24 cellular contexts compared by ENCODE assay signal in genomic region chr3:38177175-38177574, GRCh38. TPM values are rescaled to one million over a fixed set of nuclear protein-coding genes. Genes with fewer than 3 reads are reported as not detected.
A peak's percentile ranks its signal among the peaks of the same experiment; 100 is the strongest.
DNase-seq lines count a peak whose midpoint lies in the region; ATAC-seq and TF ChIP-seq lines count a peak whose summit lies in the region.
"Had no signal": no experiment of that assay in that cellular context is flagged by ENCODE, and none has a peak within 500 bp of the region (broad histone marks: within the 10 kb centered on the region; RNA-seq: fewer than 3 reads in every experiment).

No MANE protein-coding gene starts in this region.

- peaks cover 0 to 27% (median 6%) of the 10 kb centered on the region in 3 donors for H3K36me3 Mint-ChIP-seq in CD8-positive, alpha-beta memory T cell
- H3K36me3 Mint-ChIP-seq in WTC11 (no peaks in the 10 kb centered on the region), glutamatergic neuron (ENCODE audit: unreplicated experiment) (no peaks in the 10 kb centered on the region)
- peaks cover 24% of the 10 kb centered on the region for H3K36me3 Mint-ChIP-seq in activated CD8-positive, alpha-beta memory T cell treated with anti-CD3 and anti-CD28 coated beads, Interleukin-2, amount 10 ng/mL, durations not matched to agents 7 days and 5 days

- peaks cover 25% of the 10 kb centered on the region for H3K4me1 ChIP-seq in CD8-positive, alpha-beta memory T cell (ENCODE audit: insufficient read depth, low read length)
- H3K4me1 ChIP-seq in neutrophil (ENCODE audit: control insufficient read depth in 1 of 2, insufficient read depth in 1 of 2, low read depth in 1 of 2, low read length in 1 of 2), result peaks cover 19 to 43% of the 10 kb centered on the region in 2 experiments

- no peak for DNase-seq in CD8-positive, alpha-beta memory T cell
- DNase-seq in WTC11 (ENCODE audit: low spot score) (no peak), glutamatergic neuron (no peak), NCI-H1048 (lab: John Stamatoyannopoulos, UW) (no peak), NCI-H1092 treated with DMSO at 0.1 percent for 48 hours (lab: John Stamatoyannopoulos, UW) (no peak)
- no peak for DNase-seq in activated CD8-positive, alpha-beta memory T cell treated with anti-CD3 and anti-CD28 coated beads, Interleukin-2, amount 10 ng/mL, durations not matched to agents 7 days and 5 days
- no peak for DNase-seq in NK-92 treated with Interleukin-12 subunit alpha and Interleukin-12 subunit beta, amount 100 ng/mL, for 24 hours (lab: John Stamatoyannopoulos, UW)
- DNase-seq: activated CD4-positive, alpha-beta T cell treated with anti-CD3 and anti-CD28 coated beads for 48 hours; activated naive CD4-positive, alpha-beta T cell treated with anti-CD3 and anti-CD28 coated beads, Interleukin-2, amount 50 U/mL, for 16 hours; COR-L47; erythroblast; GDM1; hypothalamus; left ventricle myocardium superior; mucosa of descending colon; NCI-H1417; NCI-H446; PC-3; psoas muscle; upper lobe of left lung had no signal

- no peaks in the 10 kb centered on the region for H3K36me3 ChIP-seq in CD8-positive, alpha-beta memory T cell (ENCODE audit: insufficient read depth, low read length)
- no peaks in the 10 kb centered on the region for H3K36me3 ChIP-seq in neutrophil
- H3K36me3 ChIP-seq: upper lobe of left lung had no signal

- no peaks in the 10 kb centered on the region for H3K27me3 Mint-ChIP-seq in CD8-positive, alpha-beta memory T cell
- no peaks in the 10 kb centered on the region for H3K27me3 Mint-ChIP-seq in WTC11 (ENCODE audit: low read depth)
- peaks cover 2% of the 10 kb centered on the region for H3K27me3 Mint-ChIP-seq in glutamatergic neuron (ENCODE audit: unreplicated experiment)
- H3K27me3 Mint-ChIP-seq in activated CD8-positive, alpha-beta memory T cell treated with anti-CD3 and anti-CD28 coated beads, Interleukin-2, amount 10 ng/mL, durations not matched to agents 7 days and 5 days, result no peaks in the 10 kb centered on the region
- H3K27me3 Mint-ChIP-seq: IgD-negative memory B cell; stimulated activated naive CD8-positive, alpha-beta T cell treated with anti-CD3 and anti-CD28 coated beads, Interleukin-15, Interleukin-2, amounts not matched to agents 100 ng/mL and 50 ng/mL, for 24 hours had no signal

- POLR2A ChIA-PET in CD8-positive, alpha-beta memory T cell (lab: Charles Lee), result no interaction called here
- POLR2A ChIA-PET in WTC11 (lab: Charles Lee), result no interaction called here

- H3K27me3 ChIP-seq in CD8-positive, alpha-beta memory T cell (ENCODE audit: insufficient read depth, low read length, poor library complexity, severe bottlenecking), result no peaks in the 10 kb centered on the region
- no peaks in the 10 kb centered on the region for H3K27me3 ChIP-seq in neutrophil
- H3K27me3 ChIP-seq: upper lobe of left lung had no signal

- peak overlapping the region in 5 of 8 donors; percentile 49 to 69 (median 58) for H3K27ac Mint-ChIP-seq in CD8-positive, alpha-beta memory T cell
- H3K27ac Mint-ChIP-seq in WTC11, result peak overlapping the region; percentile 60
- peak overlapping the region; percentile 56 for H3K27ac Mint-ChIP-seq in glutamatergic neuron (ENCODE audit: unreplicated experiment)
- no peak overlapping the region for H3K27ac Mint-ChIP-seq in activated CD8-positive, alpha-beta memory T cell treated with anti-CD3 and anti-CD28 coated beads, Interleukin-2, amount 10 ng/mL, durations not matched to agents 7 days and 5 days
- H3K27ac Mint-ChIP-seq: stimulated activated naive CD8-positive, alpha-beta T cell treated with anti-CD3 and anti-CD28 coated beads, Interleukin-15, Interleukin-2, amounts not matched to agents 100 ng/mL and 50 ng/mL, for 24 hours; T-helper 1 cell treated with Interleukin-12 subunit alpha and Interleukin-12 subunit beta and Interleukin-4 antibody, amounts not matched to agents 30 μg/mL and 1 μg/mL, for 36 hours had no signal

- TF ChIP-seq CTCF in WTC11 (IDR thresholded peaks at IDR 0.05) (no peak), glutamatergic neuron (IDR thresholded peaks at IDR 0.05; ENCODE audit: partially characterized antibody, unreplicated experiment) (no peak), neutrophil (IDR thresholded peaks at IDR 0.05) (no peak)

- H3K9me3 Mint-ChIP-seq in CD8-positive, alpha-beta memory T cell, result no peaks in the 10 kb centered on the region
- no peaks in the 10 kb centered on the region for H3K9me3 Mint-ChIP-seq in WTC11
- no peaks in the 10 kb centered on the region for H3K9me3 Mint-ChIP-seq in glutamatergic neuron (ENCODE audit: unreplicated experiment)
- no peaks in the 10 kb centered on the region for H3K9me3 Mint-ChIP-seq in activated CD8-positive, alpha-beta memory T cell treated with anti-CD3 and anti-CD28 coated beads, Interleukin-2, amount 10 ng/mL, durations not matched to agents 7 days and 5 days (ENCODE audit: low read depth)
- H3K9me3 Mint-ChIP-seq: IgD-negative memory B cell; stimulated activated naive CD8-positive, alpha-beta T cell treated with anti-CD3 and anti-CD28 coated beads, Interleukin-15, Interleukin-2, amounts not matched to agents 100 ng/mL and 50 ng/mL, for 24 hours; T-helper 1 cell treated with Interleukin-12 subunit alpha and Interleukin-12 subunit beta and Interleukin-4 antibody, amounts not matched to agents 30 μg/mL and 1 μg/mL, for 36 hours had no signal

- H3K4me3 ChIP-seq in CD8-positive, alpha-beta memory T cell (ENCODE audit: low read length), result no peak overlapping the region
- H3K4me3 ChIP-seq in neutrophil (ENCODE audit: low read depth in 1 of 2, low read length in 1 of 2), result no peak overlapping the region
- H3K4me3 ChIP-seq: mucosa of descending colon, psoas muscle, upper lobe of left lung had no signal

- no peak overlapping the region for H3K27ac ChIP-seq in CD8-positive, alpha-beta memory T cell (ENCODE audit: low read depth, low read length)
- peak overlapping the region; percentile 35 for H3K27ac ChIP-seq in neutrophil
- H3K27ac ChIP-seq: psoas muscle, upper lobe of left lung had no signal

- H3K4me1 Mint-ChIP-seq in CD8-positive, alpha-beta memory T cell, result peaks cover 57 to 73% (median 65%) of the 10 kb centered on the region in 3 donors
- peaks cover 32% of the 10 kb centered on the region for H3K4me1 Mint-ChIP-seq in WTC11
- H3K4me1 Mint-ChIP-seq in glutamatergic neuron (ENCODE audit: low read depth, unreplicated experiment), result peaks cover 22% of the 10 kb centered on the region
- peaks cover 33% of the 10 kb centered on the region for H3K4me1 Mint-ChIP-seq in activated CD8-positive, alpha-beta memory T cell treated with anti-CD3 and anti-CD28 coated beads, Interleukin-2, amount 10 ng/mL, durations not matched to agents 7 days and 5 days

- CTCF ChIA-PET in CD8-positive, alpha-beta memory T cell (lab: Charles Lee), result interaction anchor here (2.1 kb wide), 1 partner anchor 12 kb away, joined by 5 read pairs; the partner anchor contains the start of gene OXSR1
- CTCF ChIA-PET in WTC11 (lab: Charles Lee), result no interaction called here
- CTCF ChIA-PET in activated CD8-positive, alpha-beta memory T cell treated with anti-CD3 and anti-CD28 coated beads, Interleukin-2, amount 10 ng/mL, durations not matched to agents 7 days and 5 days (lab: Charles Lee), result no interaction called here

- H3K9me3 ChIP-seq in CD8-positive, alpha-beta memory T cell (ENCODE audit: low read length), result no peaks in the 10 kb centered on the region
- H3K9me3 ChIP-seq in neutrophil, result no peaks in the 10 kb centered on the region
- H3K9me3 ChIP-seq: mucosa of descending colon, psoas muscle, upper lobe of left lung had no signal

- H3K4me3 Mint-ChIP-seq in CD8-positive, alpha-beta memory T cell, result no peak overlapping the region
- H3K4me3 Mint-ChIP-seq in WTC11 (no peak overlapping the region), glutamatergic neuron (ENCODE audit: unreplicated experiment) (no peak overlapping the region)
- no peak overlapping the region for H3K4me3 Mint-ChIP-seq in activated CD8-positive, alpha-beta memory T cell treated with anti-CD3 and anti-CD28 coated beads, Interleukin-2, amount 10 ng/mL, durations not matched to agents 7 days and 5 days
- H3K4me3 Mint-ChIP-seq: IgD-negative memory B cell; stimulated activated naive CD8-positive, alpha-beta T cell treated with anti-CD3 and anti-CD28 coated beads, Interleukin-15, Interleukin-2, amounts not matched to agents 100 ng/mL and 50 ng/mL, for 24 hours; T-helper 1 cell treated with Interleukin-12 subunit alpha and Interleukin-12 subunit beta and Interleukin-4 antibody, amounts not matched to agents 30 μg/mL and 1 μg/mL, for 36 hours had no signal

- no peak for ATAC-seq in WTC11
- no peak for ATAC-seq in activated CD8-positive, alpha-beta memory T cell treated with anti-CD3 and anti-CD28 coated beads, Interleukin-2, amount 10 ng/mL, durations not matched to agents 7 days and 5 days
- ATAC-seq: left ventricle myocardium superior, mucosa of descending colon, PC-3, psoas muscle had no signal

TF ChIP-seq in WTC11, 78 proteins besides CTCF, POLR2A, EP300 and RAD21 (continues in another document):
- no peak for TF ChIP-seq NFE2L1 (CRISPR knock-in tag; IDR thresholded peaks at IDR 0.05)
- no peak for TF ChIP-seq ZNF423 (CRISPR knock-in tag; IDR thresholded peaks at IDR 0.05)
- TF ChIP-seq USF1 (CRISPR knock-in tag; IDR thresholded peaks at IDR 0.05), result no peak
- TF ChIP-seq NFYB (CRISPR knock-in tag; conservative IDR thresholded peaks at IDR 0.05; ENCODE audit: low read depth), result no peak

RNA-seq across cellular contexts. Expression of gene OXSR1, which starts 11.8 kb away (rescaled TPM):
- 10 to 100 TPM; 56.3 to 60.0 TPM for total RNA-seq in CD8-positive, alpha-beta memory T cell
- 16.4 TPM for polyA plus RNA-seq in CD8-positive, alpha-beta memory T cell
- total RNA-seq in WTC11 (2021), result 49.4 to 52.4 TPM (median 50.6 TPM) in 3 replicates
- total RNA-seq in glutamatergic neuron (ENCODE audit: unreplicated experiment), result 80.7 TPM
- total RNA-seq in activated CD8-positive, alpha-beta memory T cell treated with anti-CD3 and anti-CD28 coated beads, Interleukin-2, amount 10 ng/mL, durations not matched to agents 7 days and 5 days, result 10 to 100 TPM; 47.8 to 56.3 TPM

RNA-seq across cellular contexts. Expression of gene MYD88, which starts 38.7 kb away (rescaled TPM):
- 10 to 100 TPM; 32.9 to 35.9 TPM for total RNA-seq in CD8-positive, alpha-beta memory T cell
- 108 TPM for polyA plus RNA-seq in CD8-positive, alpha-beta memory T cell
- total RNA-seq in WTC11 (2021) (18.1 to 19.2 TPM (median 19.2 TPM) in 3 replicates), glutamatergic neuron (ENCODE audit: unreplicated experiment) (58.0 TPM)
- 10 to 100 TPM; 69.3 to 70.3 TPM for total RNA-seq in activated CD8-positive, alpha-beta memory T cell treated with anti-CD3 and anti-CD28 coated beads, Interleukin-2, amount 10 ng/mL, durations not matched to agents 7 days and 5 days

RNA-seq across cellular contexts. Expression of gene ACAA1, which starts 40.2 kb away (rescaled TPM):
- total RNA-seq in CD8-positive, alpha-beta memory T cell, result 10 to 100 TPM; 67.1 to 67.4 TPM
- polyA plus RNA-seq in CD8-positive, alpha-beta memory T cell, result 49.0 TPM
- total RNA-seq in WTC11 (2021) (34.4 to 46.5 TPM (median 39.0 TPM) in 3 replicates), glutamatergic neuron (ENCODE audit: unreplicated experiment) (89.8 TPM)
- total RNA-seq in activated CD8-positive, alpha-beta memory T cell treated with anti-CD3 and anti-CD28 coated beads, Interleukin-2, amount 10 ng/mL, durations not matched to agents 7 days and 5 days, result 10 to 100 TPM; 91.3 to 91.7 TPM
